In genomic region chr12:131239384-131240094, GRCh38 we compare ENCODE assay signal across 13 cellular contexts.
DNase-seq lines count a peak whose midpoint lies in the region; ATAC-seq and TF ChIP-seq lines count a peak whose summit lies in the region.
"Had no signal": no experiment of that assay in that cellular context is flagged by ENCODE, and none has a peak within 500 bp of the region (broad histone marks: within the 10 kb centered on the region; RNA-seq: fewer than 3 reads in every experiment).

No MANE protein-coding gene starts in this region.

- peak; percentile 83 for ATAC-seq in GM19025 (IDR thresholded peaks at IDR 0.05; ENCODE audit: low read depth, unreplicated experiment)
- ATAC-seq in HG02678 (IDR thresholded peaks at IDR 0.05; ENCODE audit: unreplicated experiment) = peak; percentile 74
- peak; percentile 67 for ATAC-seq in HG03469 (IDR thresholded peaks at IDR 0.05; ENCODE audit: unreplicated experiment)
- no peak for ATAC-seq in natural killer cell treated with Interleukin-12 subunit alpha and Interleukin-12 subunit beta and Interleukin-15 and Interleukin-18, amount 100 ng/mL, for 72 hours
- ATAC-seq: activated CD8-positive, alpha-beta memory T cell treated with anti-CD3 and anti-CD28 coated beads, Interleukin-2, amount 10 ng/mL, durations not matched to agents 7 days and 5 days had no signal

- no peaks in the 10 kb centered on the region for H3K9me3 Mint-ChIP-seq in natural killer cell treated with Interleukin-12 subunit alpha and Interleukin-12 subunit beta and Interleukin-15 and Interleukin-18, amount 100 ng/mL, for 72 hours
- peaks cover 20% of the 10 kb centered on the region for H3K9me3 Mint-ChIP-seq in nephron progenitor cell
- H3K9me3 Mint-ChIP-seq: central memory CD8-positive, alpha-beta T cell had no signal

- H3K36me3 Mint-ChIP-seq in natural killer cell treated with Interleukin-12 subunit alpha and Interleukin-12 subunit beta and Interleukin-15 and Interleukin-18, amount 100 ng/mL, for 72 hours = no peaks in the 10 kb centered on the region
- no peaks in the 10 kb centered on the region for H3K36me3 Mint-ChIP-seq in nephron progenitor cell (ENCODE audit: low read depth)
- H3K36me3 Mint-ChIP-seq: activated CD8-positive, alpha-beta memory T cell treated with anti-CD3 and anti-CD28 coated beads, Interleukin-2, amount 10 ng/mL, durations not matched to agents 7 days and 5 days had no signal

- H3K4me3 ChIP-seq in GM12865 (ENCODE audit: low read depth, low read length) = no peak overlapping the region
- H3K4me3 ChIP-seq in BE2C (ENCODE audit: low read depth, low read length) = no peak overlapping the region

- H3K27me3 ChIP-seq in BE2C = no peaks in the 10 kb centered on the region

- no peak for TF ChIP-seq CTCF in GM12865 (IDR thresholded peaks at IDR 0.05; ENCODE audit: insufficient read depth, low read depth, low read length, missing control alignments)
- TF ChIP-seq CTCF in nephron progenitor cell (IDR thresholded peaks at IDR 0.05) = no peak
- TF ChIP-seq CTCF in BE2C (IDR thresholded peaks at IDR 0.05; ENCODE audit: low read depth, low read length) = no peak

- H3K4me1 ChIP-seq in BE2C = no peaks in the 10 kb centered on the region

- peaks cover 5% of the 10 kb centered on the region; the same call in 1 of the 2 replicates for H3K9me3 ChIP-seq in BE2C

- no peaks in the 10 kb centered on the region for H3K27me3 Mint-ChIP-seq in natural killer cell treated with Interleukin-12 subunit alpha and Interleukin-12 subunit beta and Interleukin-15 and Interleukin-18, amount 100 ng/mL, for 72 hours
- H3K27me3 Mint-ChIP-seq in nephron progenitor cell (ENCODE audit: low read depth, poor library complexity) = peaks cover 13% of the 10 kb centered on the region
- H3K27me3 Mint-ChIP-seq: activated CD8-positive, alpha-beta memory T cell treated with anti-CD3 and anti-CD28 coated beads, Interleukin-2, amount 10 ng/mL, durations not matched to agents 7 days and 5 days; CD4-positive, alpha-beta T cell had no signal

- no peak overlapping the region for H3K27ac Mint-ChIP-seq in natural killer cell treated with Interleukin-12 subunit alpha and Interleukin-12 subunit beta and Interleukin-15 and Interleukin-18, amount 100 ng/mL, for 72 hours
- H3K27ac Mint-ChIP-seq in nephron progenitor cell = no peak overlapping the region
- H3K27ac Mint-ChIP-seq: activated CD8-positive, alpha-beta memory T cell treated with anti-CD3 and anti-CD28 coated beads, Interleukin-2, amount 10 ng/mL, durations not matched to agents 7 days and 5 days; CD4-positive, alpha-beta T cell had no signal

- no peaks in the 10 kb centered on the region for H3K36me3 ChIP-seq in BE2C

- H3K4me3 Mint-ChIP-seq in natural killer cell treated with Interleukin-12 subunit alpha and Interleukin-12 subunit beta and Interleukin-15 and Interleukin-18, amount 100 ng/mL, for 72 hours = no peak overlapping the region
- H3K4me3 Mint-ChIP-seq in nephron progenitor cell = no peak overlapping the region
- H3K4me3 Mint-ChIP-seq: activated CD8-positive, alpha-beta memory T cell treated with anti-CD3 and anti-CD28 coated beads, Interleukin-2, amount 10 ng/mL, durations not matched to agents 7 days and 5 days; CD4-positive, alpha-beta T cell; central memory CD8-positive, alpha-beta T cell had no signal

- DNase-seq in GM12865 (ENCODE audit: low read depth) (peak; percentile 65), A172 (ENCODE audit: low spot score) (no peak), nephron progenitor cell (no peak), BE2C (no peak)
- no peak for DNase-seq in natural killer cell treated with Interleukin-12 subunit alpha and Interleukin-12 subunit beta and Interleukin-15 and Interleukin-18, amount 100 ng/mL, for 72 hours (ENCODE audit: low spot score)
- DNase-seq: activated CD8-positive, alpha-beta memory T cell treated with anti-CD3 and anti-CD28 coated beads, Interleukin-2, amount 10 ng/mL, durations not matched to agents 7 days and 5 days; CD4-positive, alpha-beta T cell; NCI-H1092 treated with DMSO at 0.1 percent for 48 hours; SW 1271 had no signal

- no peaks in the 10 kb centered on the region for H3K4me1 Mint-ChIP-seq in natural killer cell treated with Interleukin-12 subunit alpha and Interleukin-12 subunit beta and Interleukin-15 and Interleukin-18, amount 100 ng/mL, for 72 hours (ENCODE audit: low read depth in 2 of 2)
- peaks cover 15% of the 10 kb centered on the region for H3K4me1 Mint-ChIP-seq in nephron progenitor cell
- H3K4me1 Mint-ChIP-seq: activated CD8-positive, alpha-beta memory T cell treated with anti-CD3 and anti-CD28 coated beads, Interleukin-2, amount 10 ng/mL, durations not matched to agents 7 days and 5 days; central memory CD8-positive, alpha-beta T cell had no signal

Comparison
In these comparisons a context has a peak if more than half of its experiments do, and no peak if none do; other contexts are left out.
1. ATAC-seq: peak in GM19025 (single experiment), HG02678 (single experiment) and HG03469 (single experiment); none in natural killer cell treated with Interleukin-12 subunit alpha and Interleukin-12 subunit beta and Interleukin-15 and Interleukin-18, amount 100 ng/mL, for 72 hours (0 of 2).